Comparison of ENCODE assay signal across 1 cellular context in genomic region chr10:13586676-13587355, GRCh38.
A peak's percentile ranks its signal among the peaks of the same experiment; 100 is the strongest.
TF ChIP-seq lines count a peak whose summit lies in the region.

TSS of gene PRPF18 (plus strand) at chr10:13586965. CDS start at chr10:13587087, 122 bp downstream.

TF ChIP-seq in GM23338, 12 proteins besides CTCF, POLR2A, EP300 and RAD21:
- TF ChIP-seq, protein P1, sequence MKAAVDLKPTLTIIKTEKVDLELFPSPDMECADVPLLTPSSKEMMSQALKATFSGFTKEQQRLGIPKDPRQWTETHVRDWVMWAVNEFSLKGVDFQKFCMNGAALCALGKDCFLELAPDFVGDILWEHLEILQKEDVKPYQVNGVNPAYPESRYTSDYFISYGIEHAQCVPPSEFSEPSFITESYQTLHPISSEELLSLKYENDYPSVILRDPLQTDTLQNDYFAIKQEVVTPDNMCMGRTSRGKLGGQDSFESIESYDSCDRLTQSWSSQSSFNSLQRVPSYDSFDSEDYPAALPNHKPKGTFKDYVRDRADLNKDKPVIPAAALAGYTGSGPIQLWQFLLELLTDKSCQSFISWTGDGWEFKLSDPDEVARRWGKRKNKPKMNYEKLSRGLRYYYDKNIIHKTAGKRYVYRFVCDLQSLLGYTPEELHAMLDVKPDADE (IDR thresholded peaks at IDR 0.05), result peak; percentile 75
- TF ChIP-seq REST (IDR thresholded peaks at IDR 0.05; ENCODE audit: unreplicated experiment) (no peak), CREB1 (CRISPR knock-in tag; IDR thresholded peaks at IDR 0.05; ENCODE audit: low read depth) (peak; percentile 65), EZH2 (IDR thresholded peaks at IDR 0.05; ENCODE audit: low read depth, unreplicated experiment) (no peak), POLR2AphosphoS5 (IDR thresholded peaks at IDR 0.05; ENCODE audit: low read depth) (peak; percentile 78), NANOG (IDR thresholded peaks at IDR 0.05; ENCODE audit: borderline replicate concordance) (no peak), EZH2phosphoT487 (IDR thresholded peaks at IDR 0.05; ENCODE audit: unreplicated experiment) (no peak), JUNB (IDR thresholded peaks at IDR 0.05; ENCODE audit: unreplicated experiment) (no peak), ZNF462 (CRISPR knock-in tag; IDR thresholded peaks at IDR 0.05) (no peak)
